Comparison of ENCODE assay signal across 1 cellular context in genomic region chr17:29579866-29580771, GRCh38.
TF ChIP-seq lines count a peak whose summit lies in the region.

No MANE protein-coding gene starts in this region.

TF ChIP-seq in HEK293, 187 proteins besides CTCF, POLR2A, EP300 and RAD21 (continued from another document and continues in another):
- TF ChIP-seq ZNF335 (tag by site-specific recombination; conservative IDR thresholded peaks at IDR 0.05), result peak; percentile 25; the same call in 1 of the 2 replicates
- no peak for TF ChIP-seq PRDM1 (tag by site-specific recombination; IDR thresholded peaks at IDR 0.05)
- TF ChIP-seq ZBTB10 (tag by site-specific recombination; IDR thresholded peaks at IDR 0.05), result 0 out of 2 replicates have a peak, but pooled peaks have one; percentile 23
- no peak for TF ChIP-seq ZSCAN23 (tag by site-specific recombination; IDR thresholded peaks at IDR 0.05)
- TF ChIP-seq REPIN1 (tag by site-specific recombination; IDR thresholded peaks at IDR 0.05; ENCODE audit: low read depth), result no peak
- no peak for TF ChIP-seq KLF1 (tag by site-specific recombination; IDR thresholded peaks at IDR 0.05)
- peak; percentile 65; the same call in 1 of the 2 replicates for TF ChIP-seq ZNF580 (tag by site-specific recombination; IDR thresholded peaks at IDR 0.05)
- no peak for TF ChIP-seq KLF7 (tag by site-specific recombination; IDR thresholded peaks at IDR 0.05; ENCODE audit: borderline replicate concordance)
- peak; percentile 65; the same call in 1 of the 2 replicates for TF ChIP-seq OSR2 (tag by site-specific recombination; IDR thresholded peaks at IDR 0.05)
- peak; percentile 78 for TF ChIP-seq ZNF660 (tag by site-specific recombination; IDR thresholded peaks at IDR 0.05)
- no peak for TF ChIP-seq ZNF174 (tag by site-specific recombination; IDR thresholded peaks at IDR 0.05)
- no peak for TF ChIP-seq ZNF211 (tag by site-specific recombination; IDR thresholded peaks at IDR 0.05; ENCODE audit: low read depth)
- TF ChIP-seq PRDM10 (tag by site-specific recombination; IDR thresholded peaks at IDR 0.05), result no peak
- peak; percentile 72; the same call in 1 of the 2 replicates for TF ChIP-seq KLF16 (tag by site-specific recombination; IDR thresholded peaks at IDR 0.05)
- TF ChIP-seq ZNF664 (tag by site-specific recombination; IDR thresholded peaks at IDR 0.05), result no peak
- TF ChIP-seq ZNF426 (tag by site-specific recombination; IDR thresholded peaks at IDR 0.05), result no peak
- no peak for TF ChIP-seq GFI1B (tag by site-specific recombination; IDR thresholded peaks at IDR 0.05)
- peak; percentile 9 for TF ChIP-seq ZBTB26 (tag by site-specific recombination; optimal IDR thresholded peaks at IDR 0.05)
- no peak for TF ChIP-seq ZNF555 (tag by site-specific recombination; conservative IDR thresholded peaks at IDR 0.05)
- TF ChIP-seq ZNF544 (tag by site-specific recombination; IDR thresholded peaks at IDR 0.05), result no peak
- TF ChIP-seq ZNF2 (tag by site-specific recombination; IDR thresholded peaks at IDR 0.05), result peak; percentile 45; the same call in 1 of the 2 replicates
- TF ChIP-seq ZNF324 (tag by site-specific recombination; IDR thresholded peaks at IDR 0.05), result no peak
- no peak for TF ChIP-seq ZNF239 (tag by site-specific recombination; IDR thresholded peaks at IDR 0.05)
- TF ChIP-seq ZNF26 (tag by site-specific recombination; IDR thresholded peaks at IDR 0.05), result no peak
- 0 out of 2 replicates have a peak, but pooled peaks have one; percentile 49 for TF ChIP-seq ZNF561 (tag by site-specific recombination; IDR thresholded peaks at IDR 0.05; ENCODE audit: borderline replicate concordance)
- TF ChIP-seq GLIS1 (tag by site-specific recombination; IDR thresholded peaks at IDR 0.05), result peak; percentile 78
- peak; percentile 57 for TF ChIP-seq ZBTB17 (tag by site-specific recombination; IDR thresholded peaks at IDR 0.05)
- peak; percentile 38; the same call in 1 of the 2 replicates for TF ChIP-seq ZBTB8A (tag by site-specific recombination; IDR thresholded peaks at IDR 0.05)
- no peak for TF ChIP-seq ZNF280C (tag by site-specific recombination; IDR thresholded peaks at IDR 0.05)
- TF ChIP-seq ZSCAN4 (tag by site-specific recombination; IDR thresholded peaks at IDR 0.05), result no peak
- TF ChIP-seq HIC1 (tag by site-specific recombination; IDR thresholded peaks at IDR 0.05), result 0 out of 2 replicates have a peak, but pooled peaks have one; percentile 15
- TF ChIP-seq ZNF692 (tag by site-specific recombination; IDR thresholded peaks at IDR 0.05), result peak; percentile 36; the same call in 1 of the 2 replicates
- no peak for TF ChIP-seq ZNF148 (tag by site-specific recombination; IDR thresholded peaks at IDR 0.05; ENCODE audit: borderline replicate concordance)
- TF ChIP-seq ZNF529 (tag by site-specific recombination; IDR thresholded peaks at IDR 0.05; ENCODE audit: insufficient replicate concordance), result no peak
- TF ChIP-seq PRDM6 (tag by site-specific recombination; IDR thresholded peaks at IDR 0.05), result no peak
- TF ChIP-seq ZNF223 (tag by site-specific recombination; IDR thresholded peaks at IDR 0.05), result no peak
- peak; percentile 23; the same call in 1 of the 2 replicates for TF ChIP-seq ZFHX2 (tag by site-specific recombination; conservative IDR thresholded peaks at IDR 0.05)
